In the genomic region with DNA sequence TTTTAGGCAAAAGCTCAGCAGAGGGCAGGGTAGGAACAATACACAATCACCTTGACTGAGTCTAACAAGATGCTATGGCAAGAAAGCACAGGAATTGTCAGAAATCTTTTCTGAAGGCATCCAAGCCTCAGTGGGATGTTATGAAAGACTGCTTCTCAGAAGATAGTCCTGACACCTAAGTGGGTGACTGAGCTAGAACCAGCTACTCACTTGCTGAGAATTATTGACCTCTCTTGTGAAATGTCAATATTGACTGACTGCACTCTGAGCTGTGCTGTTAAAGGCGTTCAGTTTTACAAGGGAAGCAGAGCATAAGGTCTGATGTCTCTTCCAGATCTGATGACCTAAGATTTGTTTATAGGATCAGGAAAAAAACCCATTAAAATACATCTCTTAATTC, we compare ENCODE assay signal across 19 cellular contexts. TPM values are rescaled to one million over a fixed set of nuclear protein-coding genes. Genes with fewer than 3 reads are reported as not detected.
DNase-seq lines count a peak whose midpoint lies in the region; ATAC-seq and TF ChIP-seq lines count a peak whose summit lies in the region.
"Had no signal": no experiment of that assay in that cellular context is flagged by ENCODE, and none has a peak within 500 bp of the region (broad histone marks: within the 10 kb centered on the region; RNA-seq: fewer than 3 reads in every experiment).

No MANE protein-coding gene starts in this region.

- no TSS peak for BruUV-seq in PC-3 (replicated peaks; lab: Mats Ljungman, UMichigan)

- H2BK5ac ChIP-seq in neuronal stem cell (ENCODE audit: low read length), result no peak overlapping the region

- H2AK5ac ChIP-seq in neuronal stem cell (ENCODE audit: low read depth, low read length), result no peak overlapping the region

- no peaks in the 10 kb centered on the region for H3K9me2 ChIP-seq in PC-3 (replicated peaks; ENCODE audit: low read length)

- no peaks in the 10 kb centered on the region for H3F3A ChIP-seq in PC-3 (ENCODE audit: low read length, unreplicated experiment)

- H3K4me3 ChIP-seq in LNCaP clone FGC (ENCODE audit: low read depth, low read length), result no peak overlapping the region; the same call in 1 of the 2 replicates
- H3K4me3 ChIP-seq in PC-3 (ENCODE audit: low read length), result no peak overlapping the region
- no peak overlapping the region for H3K4me3 ChIP-seq in lung
- no peak overlapping the region for H3K4me3 ChIP-seq in neuronal stem cell (ENCODE audit: low read length in 2 of 2)
- H3K4me3 ChIP-seq: body of pancreas, SJSA1, smooth muscle cell had no signal

- no peaks in the 10 kb centered on the region for H3K79me2 ChIP-seq in PC-3 (ENCODE audit: low read length)

- CTCF ChIA-PET in PC-3 (lab: Charles Lee), result no interaction called here

- WGBS in lung, 2 donors, result 57 to 81% methylated on average over 1 of the region's 1 CpG
- WGBS in neuronal stem cell (ENCODE audit: extremely low coverage in 2 of 2, insufficient read length in 2 of 2, insufficient replicate concordance in 1 of 2), 2 donors, result no CpG with 5 or more reads among the region's 1 CpG

- H2AFZ ChIP-seq in PC-3 (ENCODE audit: low read length) (no peak overlapping the region), neuronal stem cell (ENCODE audit: low read length) (no peak overlapping the region)

- H2BK120ac ChIP-seq in neuronal stem cell (ENCODE audit: low read depth, low read length), result no peak overlapping the region

- no peak overlapping the region for H3K18ac ChIP-seq in neuronal stem cell (ENCODE audit: low read length)

- H3K9me3 ChIP-seq in PC-3 (ENCODE audit: low read length) (no peaks in the 10 kb centered on the region), lung (ENCODE audit: control insufficient read depth in 2 of 2, insufficient read depth in 1 of 2, low read length in 1 of 2) (no peaks in the 10 kb centered on the region), neuronal stem cell (replicated peaks in 1 of 2; ENCODE audit: control insufficient read depth in 2 of 2, insufficient read depth in 1 of 2, low read depth in 1 of 2, low read length in 2 of 2) (no peaks in the 10 kb centered on the region)
- H3K9me3 ChIP-seq: body of pancreas, SJSA1 had no signal

- no peak for TF ChIP-seq CTCF in LNCaP clone FGC (IDR thresholded peaks at IDR 0.05; ENCODE audit: control insufficient read depth, extremely low read depth, insufficient read depth)
- no peak for TF ChIP-seq CTCF in PC-3 (conservative IDR thresholded peaks at IDR 0.05; ENCODE audit: low read depth, low read length)
- TF ChIP-seq CTCF in lung (IDR thresholded peaks at IDR 0.05; ENCODE audit: control extremely low read depth, extremely low read depth), result no peak

- H3K79me1 ChIP-seq in neuronal stem cell (ENCODE audit: low read depth, low read length), result no peaks in the 10 kb centered on the region

- no peak overlapping the region for H2BK12ac ChIP-seq in neuronal stem cell (ENCODE audit: low read length)

- peak; percentile 88 for ATAC-seq in PC-3
- ATAC-seq in lung (ENCODE audit: insufficient read depth, low FRiP score), result peak; percentile 73
- ATAC-seq: effector memory CD8-positive, alpha-beta T cell had no signal

- H3K27ac ChIP-seq in PC-3 (ENCODE audit: low read length) (peak overlapping the region; percentile 27; the same call in 1 of the 2 replicates), lung (ENCODE audit: low read depth in 1 of 2, low read length in 1 of 2) (no peak overlapping the region), neuronal stem cell (replicated peaks; ENCODE audit: low read length) (no peak overlapping the region)
- H3K27ac ChIP-seq: SJSA1 had no signal

- no peak overlapping the region for H3K23ac ChIP-seq in neuronal stem cell (ENCODE audit: low read depth, low read length, poor library complexity)

- intact Hi-C loops in PC-3 (cut with micrococcal nuclease), result no loop called here

- H4K91ac ChIP-seq in neuronal stem cell (ENCODE audit: low read depth, low read length, poor library complexity), result no peak overlapping the region

- POLR2A ChIA-PET in PC-3 (lab: Charles Lee; ENCODE audit: unreplicated experiment), result no interaction called here

- H3K14ac ChIP-seq in neuronal stem cell (ENCODE audit: low read length), result no peak overlapping the region

- H3K36me3 ChIP-seq in PC-3 (ENCODE audit: low read depth, low read length) (no peaks in the 10 kb centered on the region), lung (ENCODE audit: control insufficient read depth in 2 of 2, insufficient read depth in 2 of 2, low read length in 2 of 2) (no peaks in the 10 kb centered on the region), neuronal stem cell (replicated peaks in 1 of 2; ENCODE audit: control insufficient read depth in 2 of 2, insufficient read depth in 2 of 2, low read length in 2 of 2) (no peaks in the 10 kb centered on the region)
- H3K36me3 ChIP-seq: SJSA1 had no signal

- DNase-seq in DMS53 (lab: John Stamatoyannopoulos, UW) (peak; percentile 92), LNCaP clone FGC (ENCODE audit: low read depth) (peak; percentile 94), PC-3 (peak; percentile 65), lung (ENCODE audit: low spot score) (no peak), SIG-M5 (lab: John Stamatoyannopoulos, UW) (no peak), neuronal stem cell (ENCODE audit: low spot score) (no peak), NCI-H187 treated with DMSO at 0.1 percent for 48 hours (lab: John Stamatoyannopoulos, UW) (no peak)
- DNase-seq: activated CD4-positive, alpha-beta T cell treated with anti-CD3 and anti-CD28 coated beads, Interleukin-2, amount 50 U/mL, for 4 hours; activated CD8-positive, alpha-beta memory T cell treated with anti-CD3 and anti-CD28 coated beads, Interleukin-2, amount 50 U/mL, for 48 hours; COR-L47; effector memory CD8-positive, alpha-beta T cell; MM.1S; NCI-H2081; stimulated activated CD4-positive, alpha-beta T cell treated with anti-CD3 and anti-CD28 coated beads, Interleukin-4, amount 100 ng/mL, for 4 hours had no signal

- no peaks in the 10 kb centered on the region for H4K20me1 ChIP-seq in PC-3 (ENCODE audit: low read length)

- no peak overlapping the region for H3K4ac ChIP-seq in neuronal stem cell (ENCODE audit: low read length)

- H3K4me2 ChIP-seq in PC-3 (ENCODE audit: low read length) (no peak overlapping the region), neuronal stem cell (ENCODE audit: insufficient read depth, low read length, poor library complexity, severe bottlenecking) (no peak overlapping the region)
- H3K4me2 ChIP-seq: smooth muscle cell had no signal

- H3K9ac ChIP-seq in PC-3 (ENCODE audit: low read length) (no peak overlapping the region), neuronal stem cell (ENCODE audit: low read depth, low read length, poor library complexity) (no peak overlapping the region)

- H3K27me3 ChIP-seq in PC-3 (ENCODE audit: low read length) (no peaks in the 10 kb centered on the region), lung (ENCODE audit: control insufficient read depth, insufficient read depth) (no peaks in the 10 kb centered on the region), neuronal stem cell (ENCODE audit: control insufficient read depth in 3 of 3, insufficient read depth in 3 of 3, low read depth in 1 of 3, low read length in 3 of 3) (no peaks in the 10 kb centered on the region)
- H3K27me3 ChIP-seq: body of pancreas, SJSA1 had no signal

- no peak overlapping the region for H2BK15ac ChIP-seq in neuronal stem cell (ENCODE audit: low read length)

- no peak overlapping the region for H4K8ac ChIP-seq in neuronal stem cell (ENCODE audit: low read depth, low read length)

- H3K4me1 ChIP-seq in PC-3 (ENCODE audit: insufficient read depth, low read length) (peaks cover 17% of the 10 kb centered on the region), lung (ENCODE audit: control insufficient read depth in 2 of 2, insufficient read depth in 2 of 2, low read length in 2 of 2) (peaks cover 0 to 8% of the 10 kb centered on the region in 2 donors), neuronal stem cell (ENCODE audit: control insufficient read depth in 2 of 2, insufficient read depth in 1 of 2, low read depth in 1 of 2, low read length in 2 of 2) (peaks cover 0 to 6% of the 10 kb centered on the region in 2 donors)
- H3K4me1 ChIP-seq: SJSA1 had no signal

RNA-seq across cellular contexts. Expression of a gene that starts 46.1 kb away (rescaled TPM):
- total RNA-seq in PC-3 (2014; rRNA removed) (not detected in 2 replicates), lung (1 to 10 TPM in 1 of 2 donors, under 1 TPM in 1; 0.63 to 1.6 TPM)
- polyA plus RNA-seq in lung, result under 1 TPM; 0.33 to 0.55 TPM
- polyA plus RNA-seq in neuronal stem cell (2013, experiment 1 of 2), result not detected
- not detected for polyA plus RNA-seq in neuronal stem cell (2013, experiment 2 of 2)
- total RNA-seq: T-helper 1 cell treated with Interleukin-12 subunit alpha and Interleukin-12 subunit beta and Interleukin-4 antibody, amounts not matched to agents 30 ng/mL and 1 ng/mL, for 36 hours had no signal
- polyA plus RNA-seq: IgD-negative memory B cell had no signal

Comparison
In these comparisons a context has a peak if more than half of its experiments do, and no peak if none do; other contexts are left out.
1. DNase-seq: peak in DMS53 (single experiment), LNCaP clone FGC (single experiment) and PC-3 (single experiment); none in lung (single experiment), SIG-M5 (single experiment), neuronal stem cell (single experiment) and NCI-H187 treated with DMSO at 0.1 percent for 48 hours (single experiment).